1 cellular context compared by ENCODE assay signal in the genomic region with DNA sequence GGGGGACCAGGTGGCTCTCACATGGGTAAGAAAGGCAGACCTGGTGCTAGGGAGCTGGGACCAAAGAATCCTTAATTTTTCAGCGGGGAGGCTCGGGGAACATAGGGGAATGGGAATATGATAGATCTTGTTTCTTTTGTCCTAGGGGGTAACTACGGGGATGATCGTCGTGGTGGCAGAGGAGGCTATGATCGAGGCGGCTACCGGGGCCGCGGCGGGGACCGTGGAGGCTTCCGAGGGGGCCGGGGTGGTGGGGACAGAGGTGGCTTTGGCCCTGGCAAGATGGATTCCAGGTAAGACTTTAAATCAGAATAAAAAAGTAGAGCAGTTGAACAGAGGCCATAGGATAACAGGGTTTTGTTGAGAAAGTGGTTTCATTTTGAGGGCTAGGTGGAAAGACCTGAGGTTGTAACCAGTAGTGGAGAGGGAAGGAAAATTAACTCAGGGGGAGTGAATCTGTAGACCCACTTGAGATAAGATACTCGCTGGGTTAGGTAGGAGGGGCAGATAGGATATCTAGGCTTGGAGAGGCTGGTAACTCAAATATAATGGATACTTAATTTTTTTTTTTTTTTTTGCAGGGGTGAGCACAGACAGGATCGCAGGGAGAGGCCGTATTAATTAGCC.
TF ChIP-seq lines count a peak whose summit lies in the region.

No MANE protein-coding gene starts in this region.

TF ChIP-seq in A549, 52 proteins besides CTCF, POLR2A, EP300 and RAD21:
- peak; percentile 79; the same call in 1 of the 2 replicates for TF ChIP-seq TFCP2L1 (CRISPR knock-in tag; IDR thresholded peaks at IDR 0.05)
- TF ChIP-seq POLR2AphosphoS2 (conservative IDR thresholded peaks at IDR 0.05; ENCODE audit: low read length), result no peak; the same call in 1 of the 2 replicates
- TF ChIP-seq SREBF2 (IDR thresholded peaks at IDR 0.05), result no peak
- no peak for TF ChIP-seq FOSB (CRISPR knock-in tag; IDR thresholded peaks at IDR 0.05)
- TF ChIP-seq HOXA7 (CRISPR knock-in tag; IDR thresholded peaks at IDR 0.05), result peak; percentile 61; the same call in 1 of the 2 replicates
- TF ChIP-seq ZNF302 (CRISPR knock-in tag; IDR thresholded peaks at IDR 0.05), result no peak
